Comparison of ENCODE assay signal across 9 cellular contexts in genomic region chr3:54999159-54999558, GRCh38.
DNase-seq lines count a peak whose midpoint lies in the region; ATAC-seq, FAIRE-seq and TF ChIP-seq lines count a peak whose summit lies in the region.
"Had no signal": no experiment of that assay in that cellular context is flagged by ENCODE, and none has a peak within 500 bp of the region (broad histone marks: within the 10 kb centered on the region; RNA-seq: fewer than 3 reads in every experiment).

No MANE protein-coding gene starts in this region.

- H3K36me3 ChIP-seq in keratinocyte (ENCODE audit: control insufficient read depth in 2 of 2, extremely low read depth in 1 of 2, insufficient read depth in 2 of 2, low read length in 2 of 2): no peaks in the 10 kb centered on the region
- H3K36me3 ChIP-seq: heart left ventricle had no signal

- no peaks in the 10 kb centered on the region for H3K27me3 ChIP-seq in keratinocyte (ENCODE audit: control insufficient read depth, extremely low read depth, insufficient read depth, low read length)
- H3K27me3 ChIP-seq: heart left ventricle had no signal

- peak; percentile 60 for FAIRE-seq in keratinocyte (lab: Jason Lieb, UNC)

- dilution Hi-C loops in keratinocyte (cut with MboI; ENCODE audit: extremely low pct_ligation_motif_present, low sequenced_read_pairs): no loop called here

- H3K79me2 ChIP-seq in keratinocyte (ENCODE audit: control insufficient read depth, insufficient read depth, low read length): no peaks in the 10 kb centered on the region

- H3K4me3 ChIP-seq in WI38 (ENCODE audit: low read depth, low read length): no peak overlapping the region
- H3K4me3 ChIP-seq in keratinocyte (ENCODE audit: control insufficient read depth in 2 of 3, extremely low read depth in 1 of 3, insufficient read depth in 2 of 3, low read depth in 1 of 3, low read length in 3 of 3): no peak overlapping the region
- H3K4me3 ChIP-seq: heart left ventricle had no signal

- peak; percentile 16 for DNase-seq in KBM-7
- peak; percentile 11 for DNase-seq in keratinocyte (ENCODE audit: low read depth, low spot score)
- DNase-seq in inferior parietal cortex (ENCODE audit: extremely low spot score): no peak
- no peak for DNase-seq in naive thymus-derived CD8-positive, alpha-beta T cell
- DNase-seq: heart left ventricle had no signal

- no peaks in the 10 kb centered on the region for H3K36me3 Mint-ChIP-seq in naive thymus-derived CD8-positive, alpha-beta T cell

- no peak overlapping the region for H3K9ac ChIP-seq in keratinocyte (ENCODE audit: control insufficient read depth, extremely low read depth, insufficient read depth, low read length)

- no peak overlapping the region for H3K4me3 Mint-ChIP-seq in naive thymus-derived CD8-positive, alpha-beta T cell

- POLR2A ChIA-PET in naive thymus-derived CD8-positive, alpha-beta T cell (lab: Charles Lee): no interaction called here

- in situ Hi-C loops in KBM-7 (cut with MboI; ENCODE audit: low pct_unique_long_range_greater_than_20kb, low sequenced_read_pairs): no loop called here

- no peaks in the 10 kb centered on the region for H3K4me1 ChIP-seq in keratinocyte (ENCODE audit: control insufficient read depth, extremely low read depth, insufficient read depth, low read length)

- peaks cover 0 to 12% (median 2%) of the 10 kb centered on the region in 9 donors for H3K9me3 Mint-ChIP-seq in naive thymus-derived CD8-positive, alpha-beta T cell

- ATAC-seq in GM19455 (IDR thresholded peaks at IDR 0.05; ENCODE audit: unreplicated experiment): no peak
- no peak for ATAC-seq in HG03095 (IDR thresholded peaks at IDR 0.05; ENCODE audit: unreplicated experiment)
- ATAC-seq in naive thymus-derived CD8-positive, alpha-beta T cell: no peak

- H4K20me1 ChIP-seq in keratinocyte (ENCODE audit: control insufficient read depth, extremely low read depth, insufficient read depth, low read length): no peaks in the 10 kb centered on the region

- H2AFZ ChIP-seq in keratinocyte (ENCODE audit: control insufficient read depth, low read length): no peak overlapping the region

- H3K27me3 Mint-ChIP-seq in naive thymus-derived CD8-positive, alpha-beta T cell: peaks cover 0 to 2% (median 0%) of the 10 kb centered on the region in 5 donors

- H3K4me2 ChIP-seq in keratinocyte (ENCODE audit: control insufficient read depth, extremely low read depth, insufficient read depth, low read depth, low read length): no peak overlapping the region

- TF ChIP-seq CTCF in C4-2B (conservative IDR thresholded peaks at IDR 0.05) (peak; percentile 34), WI38 (IDR thresholded peaks at IDR 0.05; ENCODE audit: low read depth, low read length) (peak; percentile 22; the same call in 1 of the 2 replicates), keratinocyte (optimal IDR thresholded peaks at IDR 0.05 in 1 of 3, IDR thresholded peaks at IDR 0.05 in 1 of 3, conservative IDR thresholded peaks at IDR 0.05 in 1 of 3; ENCODE audit: extremely low read depth in 1 of 3, insufficient read depth in 2 of 3, low read length in 3 of 3) (peak in 2 of 3 experiments; percentile 35 to 51)

- H3K27ac Mint-ChIP-seq in naive thymus-derived CD8-positive, alpha-beta T cell: no peak overlapping the region

- no peaks in the 10 kb centered on the region for H3K9me1 ChIP-seq in keratinocyte (ENCODE audit: control insufficient read depth, extremely low read depth, insufficient read depth, low read length)

- H3K9me3 ChIP-seq in keratinocyte (ENCODE audit: control insufficient read depth, low read depth, low read length): no peaks in the 10 kb centered on the region
- H3K9me3 ChIP-seq: heart left ventricle had no signal

- H3K4me1 Mint-ChIP-seq in naive thymus-derived CD8-positive, alpha-beta T cell: no peaks in the 10 kb centered on the region

- H3K27ac ChIP-seq in C4-2B (no peak overlapping the region), keratinocyte (ENCODE audit: control insufficient read depth, insufficient read depth, low read length) (no peak overlapping the region)
- H3K27ac ChIP-seq: heart left ventricle had no signal

Comparison
In these comparisons a context has a peak if more than half of its experiments do, and no peak if none do; other contexts are left out.
1. DNase-seq: peak in KBM-7 (single experiment) and keratinocyte (single experiment); none in inferior parietal cortex (single experiment) and naive thymus-derived CD8-positive, alpha-beta T cell (0 of 10).
2. Peak in every context shown above with its lines, with median percentiles within 50 percentile points of each other: CTCF ChIP-seq.